In the genomic region with DNA sequence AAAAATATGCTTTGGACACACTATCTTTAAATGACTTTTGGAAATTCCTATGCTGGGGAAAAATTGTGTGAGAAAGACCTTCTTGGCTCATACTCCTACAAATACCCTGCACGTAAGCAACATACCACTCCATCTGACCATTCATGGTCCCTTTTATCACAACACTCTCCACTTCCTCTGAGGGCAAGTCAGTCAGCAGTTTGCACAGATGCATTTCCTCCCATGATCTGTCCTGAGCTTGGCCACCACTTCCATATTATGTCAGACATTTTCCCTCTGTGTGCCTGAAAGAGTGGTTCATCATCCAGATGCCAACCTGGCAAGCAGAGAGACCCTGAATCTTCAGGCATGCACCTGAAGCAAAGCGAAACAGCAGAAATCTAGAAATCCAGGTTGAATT, we compare ENCODE assay signal across 31 cellular contexts. TPM values are rescaled to one million over a fixed set of nuclear protein-coding genes. Genes with fewer than 3 reads are reported as not detected.
"Had no signal": no experiment of that assay in that cellular context is flagged by ENCODE, and none has a peak within 500 bp of the region (broad histone marks: within the 10 kb centered on the region; RNA-seq: fewer than 3 reads in every experiment).

No MANE protein-coding gene starts in this region.

- H3K4me3 ChIP-seq: colonic mucosa, esophagus squamous epithelium, gastrocnemius medialis, heart right ventricle, left lung, lower lobe of right lung had no signal

- H3K36me3 ChIP-seq: colonic mucosa, esophagus squamous epithelium, gastrocnemius medialis, heart right ventricle, left lung, lower lobe of right lung had no signal

- H3K9me3 ChIP-seq: colonic mucosa, esophagus squamous epithelium, gastrocnemius medialis, heart right ventricle, left lung, lower lobe of right lung had no signal

- DNase-seq: colonic mucosa; cortex of kidney; effector CD8-positive, alpha-beta T cell; effector memory CD8-positive, alpha-beta T cell; endodermal cell; erythroblast; esophagus squamous epithelium; foreskin fibroblast; foreskin melanocyte; gastrocnemius medialis; glutamatergic neuron; head of caudate nucleus; heart right ventricle; hippocampal formation; left cardiac atrium; left lung; left ventricle myocardium superior; lower lobe of right lung; mesendoderm; midbrain; naive B cell had no signal

- H3K4me1 ChIP-seq: colonic mucosa, esophagus squamous epithelium, gastrocnemius medialis, heart right ventricle, left lung, lower lobe of right lung had no signal

- H3K27me3 ChIP-seq: colonic mucosa, esophagus squamous epithelium, gastrocnemius medialis, left lung had no signal

- ATAC-seq: effector memory CD8-positive, alpha-beta T cell; esophagus mucosa; gastrocnemius medialis; heart right ventricle; left cardiac atrium; left lung; left ventricle myocardium superior; lower lobe of right lung had no signal

- H3K27ac ChIP-seq: colonic mucosa, epithelial cell of prostate, esophagus squamous epithelium, gastrocnemius medialis, heart right ventricle, left lung, lower lobe of right lung had no signal

RNA-seq across cellular contexts. Expression of a gene that starts 16.1 kb away (rescaled TPM):
- total RNA-seq: dermis microvascular lymphatic vessel endothelial cell, endodermal cell, esophagus mucosa, esophagus squamous epithelium, gastrocnemius medialis, glomerular endothelial cell, kidney epithelial cell, left cardiac atrium, left lung, left ventricle myocardium superior, lower leg skin, lower lobe of right lung, lung microvascular endothelial cell, mononuclear cell, myocyte had no signal
- polyA plus RNA-seq: keratinocyte had no signal
